33 cellular contexts compared by ENCODE assay signal in genomic region chr4:140724780-140725179, GRCh38. TPM values are rescaled to one million over a fixed set of nuclear protein-coding genes. Genes with fewer than 3 reads are reported as not detected.
"Had no signal": no experiment of that assay in that cellular context is flagged by ENCODE, and none has a peak within 500 bp of the region (broad histone marks: within the 10 kb centered on the region; RNA-seq: fewer than 3 reads in every experiment).

No MANE protein-coding gene starts in this region.

- H3K4me1 Mint-ChIP-seq: activated naive CD8-positive, alpha-beta T cell treated with anti-CD3 and anti-CD28 coated beads, Interleukin-2, amount 10 ng/mL, durations not matched to agents 7 days and 5 days; central memory CD8-positive, alpha-beta T cell had no signal

- H3K36me3 Mint-ChIP-seq: activated naive CD4-positive, alpha-beta T cell treated with anti-CD3 and anti-CD28 coated beads, Interleukin-2, amount 10 ng/mL, durations not matched to agents 7 days and 5 days; activated naive CD8-positive, alpha-beta T cell treated with anti-CD3 and anti-CD28 coated beads, Interleukin-2, amount 10 ng/mL, durations not matched to agents 7 days and 5 days; naive thymus-derived CD4-positive, alpha-beta T cell had no signal

- H3K9me3 ChIP-seq: esophagus muscularis mucosa, pancreas, prostate gland, testis, transverse colon, uterus had no signal

- H3K4me3 Mint-ChIP-seq: activated CD4-positive, alpha-beta memory T cell treated with anti-CD3 and anti-CD28 coated beads, Interleukin-2, amount 10 ng/mL, durations not matched to agents 7 days and 5 days; activated CD4-positive, alpha-beta T cell treated with anti-CD3 and anti-CD28 coated beads, Interleukin-2, amount 10 ng/mL, durations not matched to agents 24 days and 14 days; activated naive CD4-positive, alpha-beta T cell treated with anti-CD3 and anti-CD28 coated beads, Interleukin-2, amount 10 ng/mL, durations not matched to agents 7 days and 5 days; activated naive CD8-positive, alpha-beta T cell treated with anti-CD3 and anti-CD28 coated beads, Interleukin-2, amount 10 ng/mL, durations not matched to agents 7 days and 5 days; activated T-cell treated with anti-CD3 and anti-CD28 coated beads, Interleukin-2, amount 50 U/mL, for 24 hours; central memory CD8-positive, alpha-beta T cell; naive thymus-derived CD4-positive, alpha-beta T cell; T-helper 17 cell had no signal

- H3K27me3 ChIP-seq: esophagus muscularis mucosa, pancreas, testis, transverse colon, uterus had no signal

- H3K36me3 ChIP-seq: esophagus muscularis mucosa, pancreas, prostate gland, transverse colon, uterus, WERI-Rb-1 had no signal

- H3K4me1 ChIP-seq: uterus had no signal

- H3K27me3 Mint-ChIP-seq: activated CD4-positive, alpha-beta memory T cell treated with anti-CD3 and anti-CD28 coated beads, Interleukin-2, amount 10 ng/mL, durations not matched to agents 7 days and 5 days; activated CD4-positive, alpha-beta T cell treated with anti-CD3 and anti-CD28 coated beads, Interleukin-2, amount 10 ng/mL, durations not matched to agents 24 days and 14 days; activated naive CD4-positive, alpha-beta T cell treated with anti-CD3 and anti-CD28 coated beads, Interleukin-2, amount 10 ng/mL, durations not matched to agents 7 days and 5 days had no signal

- H3K27ac ChIP-seq: esophagus muscularis mucosa, pancreas, testis, transverse colon, uterus, WERI-Rb-1 had no signal

- H3K4me2 ChIP-seq: smooth muscle cell had no signal

- H3K27ac Mint-ChIP-seq: activated CD4-positive, alpha-beta memory T cell treated with anti-CD3 and anti-CD28 coated beads, Interleukin-2, amount 10 ng/mL, durations not matched to agents 7 days and 5 days; activated CD4-positive, alpha-beta T cell treated with anti-CD3 and anti-CD28 coated beads, Interleukin-2, amount 10 ng/mL, durations not matched to agents 24 days and 14 days; activated naive CD4-positive, alpha-beta T cell treated with anti-CD3 and anti-CD28 coated beads, Interleukin-2, amount 10 ng/mL, durations not matched to agents 7 days and 5 days; activated naive CD8-positive, alpha-beta T cell treated with anti-CD3 and anti-CD28 coated beads, Interleukin-2, amount 10 ng/mL, durations not matched to agents 7 days and 5 days; activated T-cell treated with anti-CD3 and anti-CD28 coated beads, Interleukin-2, amount 50 U/mL, for 24 hours; naive thymus-derived CD4-positive, alpha-beta T cell; T-helper 17 cell had no signal

- H3K4me3 ChIP-seq: esophagus muscularis mucosa, pancreas, prostate gland, smooth muscle cell, testis, transverse colon, uterus had no signal

- H3K9me3 Mint-ChIP-seq: activated CD4-positive, alpha-beta memory T cell treated with anti-CD3 and anti-CD28 coated beads, Interleukin-2, amount 10 ng/mL, durations not matched to agents 7 days and 5 days; activated CD4-positive, alpha-beta T cell treated with anti-CD3 and anti-CD28 coated beads, Interleukin-2, amount 10 ng/mL, durations not matched to agents 24 days and 14 days; activated naive CD4-positive, alpha-beta T cell treated with anti-CD3 and anti-CD28 coated beads, Interleukin-2, amount 10 ng/mL, durations not matched to agents 7 days and 5 days; activated naive CD8-positive, alpha-beta T cell treated with anti-CD3 and anti-CD28 coated beads, Interleukin-2, amount 10 ng/mL, durations not matched to agents 7 days and 5 days; activated T-cell treated with anti-CD3 and anti-CD28 coated beads, Interleukin-2, amount 50 U/mL, for 24 hours; naive thymus-derived CD4-positive, alpha-beta T cell had no signal

- DNase-seq: activated CD4-positive, alpha-beta memory T cell treated with anti-CD3 and anti-CD28 coated beads, Interleukin-2, amount 10 ng/mL, durations not matched to agents 7 days and 5 days; activated CD4-positive, alpha-beta T cell treated with anti-CD3 and anti-CD28 coated beads, Interleukin-2, amount 10 ng/mL, durations not matched to agents 24 days and 14 days; activated CD4-positive, CD25-positive, alpha-beta regulatory T cell treated with anti-CD3 and anti-CD28 coated beads, Interleukin-2, amount 50 U/mL, for 72 hours; activated CD8-positive, alpha-beta memory T cell treated with anti-CD3 and anti-CD28 coated beads, Interleukin-2, amount 50 U/mL, for 48 hours; activated gamma-delta T cell; activated naive CD4-positive, alpha-beta T cell treated with anti-CD3 and anti-CD28 coated beads, Interleukin-2, amount 10 ng/mL, durations not matched to agents 7 days and 5 days; activated naive CD8-positive, alpha-beta T cell treated with anti-CD3 and anti-CD28 coated beads, Interleukin-2, amount 10 ng/mL, durations not matched to agents 7 days and 5 days; activated T-cell treated with anti-CD3 and anti-CD28 coated beads, Interleukin-2, amount 50 U/mL, for 24 hours; amniotic stem cell; dermis blood vessel endothelial cell; effector CD4-positive, alpha-beta T cell; head of caudate nucleus; hippocampal formation; kidney; left colon; mammary epithelial cell; midbrain; naive thymus-derived CD4-positive, alpha-beta T cell; pancreas; retina; stimulated activated CD4-positive, alpha-beta T cell treated with anti-CD3 and anti-CD28 coated beads, Interleukin-2, amount 100 ng/mL, for 24 hours; stimulated activated naive CD4-positive, alpha-beta T cell; T-helper 17 cell; T1000; testis; transverse colon; uterus; WERI-Rb-1 had no signal

- ATAC-seq: left colon; naive thymus-derived CD4-positive, alpha-beta T cell; pancreas; sciatic nerve; T-helper 17 cell had no signal

RNA-seq across cellular contexts. Expression of gene TBC1D9, which starts 31.4 kb away (rescaled TPM):
- total RNA-seq: activated CD4-positive, alpha-beta T cell treated with anti-CD3 and anti-CD28 coated beads, Interleukin-2, amount 10 ng/mL, durations not matched to agents 24 days and 14 days had no signal
